In the genomic region with DNA sequence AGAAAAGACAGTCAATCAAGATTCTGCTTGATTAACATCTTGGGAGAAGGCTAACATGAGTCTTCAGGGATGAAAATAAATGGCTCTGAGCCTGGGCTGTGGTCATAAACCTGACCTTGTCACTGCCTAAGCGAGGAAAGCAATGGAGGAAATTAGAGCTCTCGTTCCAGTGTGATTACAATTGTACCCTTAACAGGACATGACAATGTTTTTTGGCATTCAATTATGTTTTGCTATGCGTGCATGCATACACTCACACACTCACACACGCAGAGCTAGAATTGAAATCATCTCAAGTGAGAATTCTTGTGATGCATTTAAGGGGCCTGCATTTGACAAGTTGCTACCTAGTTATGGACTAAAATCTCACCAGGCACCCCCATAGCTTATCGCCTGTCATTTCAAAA, we compare ENCODE assay signal across 9 cellular contexts. TPM values are rescaled to one million over a fixed set of nuclear protein-coding genes. Genes with fewer than 3 reads are reported as not detected.
DNase-seq lines count a peak whose midpoint lies in the region; ATAC-seq and TF ChIP-seq lines count a peak whose summit lies in the region.
"Had no signal": no experiment of that assay in that cellular context is flagged by ENCODE, and none has a peak within 500 bp of the region (broad histone marks: within the 10 kb centered on the region; RNA-seq: fewer than 3 reads in every experiment).

No MANE protein-coding gene starts in this region.

- H3K79me1 ChIP-seq in neuronal stem cell (ENCODE audit: low read depth, low read length) = no peaks in the 10 kb centered on the region

- H3F3A ChIP-seq in PC-9 (ENCODE audit: insufficient read depth, low read depth) = no peaks in the 10 kb centered on the region

- H3K27ac ChIP-seq in PC-9 = no peak overlapping the region
- H3K27ac ChIP-seq in neuronal stem cell (replicated peaks; ENCODE audit: low read length) = no peak overlapping the region
- no peak overlapping the region for H3K27ac ChIP-seq in breast epithelium
- no peak overlapping the region for H3K27ac ChIP-seq in RWPE1
- no peak overlapping the region for H3K27ac ChIP-seq in vagina

- H3K23ac ChIP-seq in neuronal stem cell (ENCODE audit: low read depth, low read length, poor library complexity) = no peak overlapping the region

- H3K4me2 ChIP-seq in PC-9 (peak overlapping the region; percentile 56; the same call in 1 of the 2 replicates), neuronal stem cell (ENCODE audit: insufficient read depth, low read length, poor library complexity, severe bottlenecking) (no peak overlapping the region)

- TF ChIP-seq CTCF in PC-9 (conservative IDR thresholded peaks at IDR 0.05) = no peak
- no peak for TF ChIP-seq CTCF in breast epithelium (IDR thresholded peaks at IDR 0.05)
- no peak for TF ChIP-seq CTCF in RWPE1 (conservative IDR thresholded peaks at IDR 0.05; ENCODE audit: low read depth)
- TF ChIP-seq CTCF in GM10266 (IDR thresholded peaks at IDR 0.05; ENCODE audit: control insufficient read depth, insufficient read depth, low read depth, missing control alignments) = no peak
- no peak for TF ChIP-seq CTCF in vagina (IDR thresholded peaks at IDR 0.05)

- H2BK5ac ChIP-seq in neuronal stem cell (ENCODE audit: low read length) = no peak overlapping the region

- H2AK5ac ChIP-seq in neuronal stem cell (ENCODE audit: low read depth, low read length) = no peak overlapping the region

- H3K4me3 ChIP-seq in PC-9 = peak overlapping the region; percentile 33; the same call in 1 of the 2 replicates
- no peak overlapping the region for H3K4me3 ChIP-seq in neuronal stem cell (ENCODE audit: low read length in 2 of 2)
- peak overlapping the region in 1 of 3 donors; percentile 19 for H3K4me3 ChIP-seq in breast epithelium
- H3K4me3 ChIP-seq in vagina = peak overlapping the region in 1 of 2 donors; percentile 5

- no peak for DNase-seq in PC-9
- no peak for DNase-seq in neuronal stem cell (ENCODE audit: low spot score)
- no peak for DNase-seq in breast epithelium (ENCODE audit: low spot score in 2 of 2)
- DNase-seq in RWPE1 (ENCODE audit: low spot score) = no peak
- DNase-seq in GM10266 (ENCODE audit: extremely low spot score) = no peak
- DNase-seq in vagina (ENCODE audit: extremely low spot score in 2 of 2) = no peak

- no TSS peak for BruUV-seq in PC-9 (replicated peaks; lab: Mats Ljungman, UMichigan)

- CTCF ChIA-PET in PC-9 (lab: Charles Lee) = interaction anchor here (0.6 kb wide), 2 partner anchors 486 to 962 kb away, joined by 3 to 5 read pairs; no protein-coding TSS in a partner anchor
- CTCF ChIA-PET in RWPE1 (lab: Yijun Ruan, JAX) = no interaction called here

- H3K36me3 ChIP-seq in PC-9 (ENCODE audit: low read depth) = no peaks in the 10 kb centered on the region
- no peaks in the 10 kb centered on the region for H3K36me3 ChIP-seq in neuronal stem cell (replicated peaks in 1 of 2; ENCODE audit: control insufficient read depth in 2 of 2, insufficient read depth in 2 of 2, low read length in 2 of 2)
- H3K36me3 ChIP-seq in breast epithelium = no peaks in the 10 kb centered on the region
- no peaks in the 10 kb centered on the region for H3K36me3 ChIP-seq in vagina

- H4K91ac ChIP-seq in neuronal stem cell (ENCODE audit: low read depth, low read length, poor library complexity) = no peak overlapping the region

- no peaks in the 10 kb centered on the region for H3K9me2 ChIP-seq in PC-9 (ENCODE audit: insufficient read depth)

- H2BK12ac ChIP-seq in neuronal stem cell (ENCODE audit: low read length) = no peak overlapping the region

- no peak overlapping the region for H3K4ac ChIP-seq in neuronal stem cell (ENCODE audit: low read length)

- H3K79me2 ChIP-seq in PC-9 (ENCODE audit: low read depth) = no peaks in the 10 kb centered on the region

- H3K14ac ChIP-seq in neuronal stem cell (ENCODE audit: low read length) = no peak overlapping the region

- no CpG with 5 or more reads among the region's 5 CpGs for WGBS in neuronal stem cell (ENCODE audit: extremely low coverage in 2 of 2, insufficient read length in 2 of 2, insufficient replicate concordance in 1 of 2), 2 donors

- no peaks in the 10 kb centered on the region for H4K20me1 ChIP-seq in PC-9 (ENCODE audit: insufficient read depth)

- no peak overlapping the region for H2BK120ac ChIP-seq in neuronal stem cell (ENCODE audit: low read depth, low read length)

- no peak overlapping the region for H3K9ac ChIP-seq in neuronal stem cell (ENCODE audit: low read depth, low read length, poor library complexity)

- ATAC-seq in GM18511 (IDR thresholded peaks at IDR 0.05; ENCODE audit: unreplicated experiment) (peak; percentile 19), HG02678 (IDR thresholded peaks at IDR 0.05; ENCODE audit: unreplicated experiment) (peak; percentile 7)

- H2AFZ ChIP-seq in PC-9 (no peak overlapping the region), neuronal stem cell (ENCODE audit: low read length) (peak overlapping the region; percentile 80)

- no peaks in the 10 kb centered on the region for H3K4me1 ChIP-seq in PC-9 (replicated peaks; ENCODE audit: insufficient read depth)
- peaks cover 12 to 15% of the 10 kb centered on the region in 2 donors for H3K4me1 ChIP-seq in neuronal stem cell (ENCODE audit: control insufficient read depth in 2 of 2, insufficient read depth in 1 of 2, low read depth in 1 of 2, low read length in 2 of 2)
- peaks cover 0 to 4% of the 10 kb centered on the region in 2 donors for H3K4me1 ChIP-seq in breast epithelium
- no peaks in the 10 kb centered on the region for H3K4me1 ChIP-seq in vagina

- no peaks in the 10 kb centered on the region for H3K9me3 ChIP-seq in PC-9 (ENCODE audit: insufficient read depth, low read depth)
- no peaks in the 10 kb centered on the region for H3K9me3 ChIP-seq in neuronal stem cell (replicated peaks in 1 of 2; ENCODE audit: control insufficient read depth in 2 of 2, insufficient read depth in 1 of 2, low read depth in 1 of 2, low read length in 2 of 2)
- H3K9me3 ChIP-seq in breast epithelium = no peaks in the 10 kb centered on the region
- H3K9me3 ChIP-seq in vagina = no peaks in the 10 kb centered on the region

- no peak overlapping the region for H3K18ac ChIP-seq in neuronal stem cell (ENCODE audit: low read length)

- H2BK15ac ChIP-seq in neuronal stem cell (ENCODE audit: low read length) = no peak overlapping the region

- intact Hi-C loops in PC-9 (cut with micrococcal nuclease; ENCODE audit: unreplicated experiment) (no loop called here), breast epithelium (cut with DNase I; ENCODE audit: low total_unique reads) (no loop called here), vagina (cut with DNase I) (no loop called here)

- no peak for TF ChIP-seq POLR2A in breast epithelium (IDR thresholded peaks at IDR 0.05)
- TF ChIP-seq POLR2A in vagina (IDR thresholded peaks at IDR 0.05) = no peak

- POLR2A ChIA-PET in PC-9 (lab: Charles Lee; ENCODE audit: unreplicated experiment) = no interaction called here
- POLR2A ChIA-PET in RWPE1 (lab: Yijun Ruan, JAX; ENCODE audit: low non-redundant PET) = no interaction called here

- H3K27me3 ChIP-seq in PC-9 (ENCODE audit: insufficient read depth, low read depth) (peaks cover 6% of the 10 kb centered on the region; the same call in 1 of the 2 replicates), neuronal stem cell (ENCODE audit: control insufficient read depth in 3 of 3, insufficient read depth in 3 of 3, low read depth in 1 of 3, low read length in 3 of 3) (peaks cover 0 to 4% (median 0%) of the 10 kb centered on the region in 3 experiments), breast epithelium (no peaks in the 10 kb centered on the region), vagina (no peaks in the 10 kb centered on the region)

- no peak overlapping the region for H4K8ac ChIP-seq in neuronal stem cell (ENCODE audit: low read depth, low read length)

RNA-seq across cellular contexts. Expression of gene ZNF80, which starts 24.1 kb away (rescaled TPM):
- not detected in 2 replicates for total RNA-seq in PC-9 (2021)
- not detected for polyA plus RNA-seq in neuronal stem cell (2013, experiment 1 of 2)
- not detected for polyA plus RNA-seq in neuronal stem cell (2013, experiment 2 of 2)
- under 1 TPM in 2 of 3 donors, not detected in 1; 0.16 to 0.33 TPM for total RNA-seq in breast epithelium
- 0.74 TPM for total RNA-seq in vagina

RNA-seq across cellular contexts. Expression of gene DRD3, which starts 34.4 kb away (rescaled TPM):
- not detected in 2 replicates for total RNA-seq in PC-9 (2021)
- polyA plus RNA-seq in neuronal stem cell (2013, experiment 1 of 2) = 0.03 TPM
- polyA plus RNA-seq in neuronal stem cell (2013, experiment 2 of 2) = not detected
- not detected for total RNA-seq in breast epithelium
- not detected for total RNA-seq in vagina
- polyA plus RNA-seq: adipose tissue had no signal
